ENCODE assay signal across 14 cellular contexts in the genomic region with DNA sequence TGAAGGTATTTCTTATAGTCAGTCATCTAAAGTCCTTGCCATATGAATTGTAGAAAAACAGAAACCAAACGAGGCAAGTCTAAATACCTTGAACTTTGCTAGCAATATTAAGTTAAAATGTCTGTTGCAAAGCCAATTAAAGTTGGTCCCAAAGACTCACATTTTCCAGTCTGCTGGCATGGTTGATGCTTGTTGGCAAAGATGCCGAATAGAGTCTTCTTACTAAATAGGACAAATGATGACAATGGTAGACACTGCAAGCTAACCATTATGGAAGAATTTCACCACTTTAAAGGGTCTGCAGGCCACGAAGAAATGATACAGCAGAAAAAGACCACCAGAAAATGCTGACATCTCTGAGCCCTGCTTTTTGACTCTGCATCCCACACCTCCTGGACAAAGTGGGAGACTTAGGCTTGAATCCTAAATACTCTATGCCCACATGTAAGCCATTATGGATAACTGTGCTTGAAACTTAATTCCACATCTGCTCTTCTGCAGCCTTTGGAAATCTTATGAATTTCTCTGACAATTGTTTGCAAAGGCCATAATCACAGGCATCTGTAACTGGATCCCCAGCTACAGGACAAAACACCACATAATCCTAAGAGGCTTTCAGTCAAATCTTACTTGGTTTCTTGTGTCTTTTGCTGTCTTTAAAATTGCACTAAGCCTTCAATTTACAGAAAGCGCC.
DNase-seq lines count a peak whose midpoint lies in the region; ATAC-seq and TF ChIP-seq lines count a peak whose summit lies in the region.
"Had no signal": no experiment of that assay in that cellular context is flagged by ENCODE, and none has a peak within 500 bp of the region (broad histone marks: within the 10 kb centered on the region; RNA-seq: fewer than 3 reads in every experiment).

No MANE protein-coding gene starts in this region.

- no peaks in the 10 kb centered on the region for H3K36me3 Mint-ChIP-seq in activated T-cell treated with anti-CD3 and anti-CD28 coated beads, Interleukin-2, amount 50 U/mL, for 4 hours (ENCODE audit: insufficient read depth)

- H2AFZ ChIP-seq in ACC112 (ENCODE audit: low read length, unreplicated experiment) = no peak overlapping the region

- peaks cover 11% of the 10 kb centered on the region for H3K79me2 ChIP-seq in ACC112 (ENCODE audit: control insufficient read depth, insufficient read depth, low read length, unreplicated experiment)

- DNase-seq in M059J (ENCODE audit: low read depth) = peak; percentile 44
- no peak for DNase-seq in esophagus squamous epithelium (lab: John Stamatoyannopoulos, UW)
- no peak for DNase-seq in psoas muscle
- no peak for DNase-seq in activated T-cell treated with anti-CD3 and anti-CD28 coated beads, Interleukin-2, amount 50 U/mL, for 4 hours
- DNase-seq: activated T-cell treated with anti-CD3 and anti-CD28 coated beads, Interleukin-2, amount 50 U/mL, for 1 hour; DMS 273 treated with DMSO at 0.1 percent for 48 hours; hippocampal formation; left cardiac atrium; NCI-H2171 treated with DMSO at 0.1 percent for 48 hours; posterior cingulate gyrus had no signal

- H3K4me1 ChIP-seq in ACC112 (ENCODE audit: control insufficient read depth, insufficient read depth, low read length, unreplicated experiment) (peaks cover 52% of the 10 kb centered on the region), esophagus squamous epithelium (peaks cover 0 to 32% (median 8%) of the 10 kb centered on the region in 3 donors), psoas muscle (peaks cover 39% of the 10 kb centered on the region)

- ATAC-seq in psoas muscle (peak in 1 of 4 donors; percentile 21), HG02885 (IDR thresholded peaks at IDR 0.05; ENCODE audit: poor library complexity, unreplicated experiment) (no peak), HG03342 (IDR thresholded peaks at IDR 0.05; ENCODE audit: unreplicated experiment) (no peak), HG02610 (IDR thresholded peaks at IDR 0.05; ENCODE audit: unreplicated experiment) (no peak)
- no peak for ATAC-seq in activated T-cell treated with anti-CD3 and anti-CD28 coated beads, Interleukin-2, amount 50 U/mL, for 4 hours

- H3K9me3 Mint-ChIP-seq in activated T-cell treated with anti-CD3 and anti-CD28 coated beads, Interleukin-2, amount 50 U/mL, for 4 hours = no peaks in the 10 kb centered on the region

- H3K9me3 ChIP-seq in esophagus squamous epithelium (no peaks in the 10 kb centered on the region), psoas muscle (no peaks in the 10 kb centered on the region)

- H3K4me3 ChIP-seq in ACC112 (ENCODE audit: low read depth, low read length) = peak overlapping the region; percentile 7; the same call in 1 of the 2 replicates
- H3K4me3 ChIP-seq in esophagus squamous epithelium = no peak overlapping the region
- no peak overlapping the region for H3K4me3 ChIP-seq in psoas muscle

- no peak for TF ChIP-seq POLR2A in esophagus squamous epithelium (IDR thresholded peaks at IDR 0.05)

- TF ChIP-seq CTCF in esophagus squamous epithelium (IDR thresholded peaks at IDR 0.05) = no peak
- no peak for TF ChIP-seq CTCF in psoas muscle (IDR thresholded peaks at IDR 0.05)

- H3K4me1 Mint-ChIP-seq in activated T-cell treated with anti-CD3 and anti-CD28 coated beads, Interleukin-2, amount 50 U/mL, for 4 hours (ENCODE audit: low read depth) = no peaks in the 10 kb centered on the region

- no peak overlapping the region for H3K4me3 Mint-ChIP-seq in activated T-cell treated with anti-CD3 and anti-CD28 coated beads, Interleukin-2, amount 50 U/mL, for 4 hours

- WGBS in esophagus squamous epithelium, 2 donors = 60 to 65% methylated on average over 4 of the region's 4 CpGs
- WGBS in psoas muscle, 3 donors = 43 to 55% (median 44%) methylated on average over 4 of the region's 4 CpGs

- H3K27me3 Mint-ChIP-seq in activated T-cell treated with anti-CD3 and anti-CD28 coated beads, Interleukin-2, amount 50 U/mL, for 4 hours (ENCODE audit: low read depth) = peaks cover 8% of the 10 kb centered on the region

- intact Hi-C loops in esophagus squamous epithelium (cut with DNase I) = no loop called here
- intact Hi-C loops in psoas muscle (cut with DNase I) = no loop called here

- H3K27me3 ChIP-seq in ACC112 (ENCODE audit: insufficient read depth, low read length) (no peaks in the 10 kb centered on the region), esophagus squamous epithelium (no peaks in the 10 kb centered on the region), psoas muscle (ENCODE audit: insufficient read depth in 3 of 3, low read length in 2 of 3) (no peaks in the 10 kb centered on the region)

- H3K36me3 ChIP-seq in ACC112 (ENCODE audit: insufficient read depth, low read length) (no peaks in the 10 kb centered on the region), esophagus squamous epithelium (no peaks in the 10 kb centered on the region), psoas muscle (ENCODE audit: insufficient read depth in 1 of 2, low read depth in 1 of 2) (no peaks in the 10 kb centered on the region)

- peak overlapping the region; percentile 84 for H3K27ac ChIP-seq in ACC112 (ENCODE audit: low read depth, low read length)
- peak overlapping the region in 3 of 4 donors; percentile 5 to 67 (median 53) for H3K27ac ChIP-seq in esophagus squamous epithelium
- peak overlapping the region; percentile 33 for H3K27ac ChIP-seq in psoas muscle

Comparison
In these comparisons a context has a peak if more than half of its experiments do, and no peak if none do; other contexts are left out.
1. H3K27ac ChIP-seq: peak in every context shown above with its lines; median percentile 84 in ACC112; 53 in esophagus squamous epithelium; 33 in psoas muscle.